Comparison of ENCODE assay signal across 1 cellular context in the genomic region with DNA sequence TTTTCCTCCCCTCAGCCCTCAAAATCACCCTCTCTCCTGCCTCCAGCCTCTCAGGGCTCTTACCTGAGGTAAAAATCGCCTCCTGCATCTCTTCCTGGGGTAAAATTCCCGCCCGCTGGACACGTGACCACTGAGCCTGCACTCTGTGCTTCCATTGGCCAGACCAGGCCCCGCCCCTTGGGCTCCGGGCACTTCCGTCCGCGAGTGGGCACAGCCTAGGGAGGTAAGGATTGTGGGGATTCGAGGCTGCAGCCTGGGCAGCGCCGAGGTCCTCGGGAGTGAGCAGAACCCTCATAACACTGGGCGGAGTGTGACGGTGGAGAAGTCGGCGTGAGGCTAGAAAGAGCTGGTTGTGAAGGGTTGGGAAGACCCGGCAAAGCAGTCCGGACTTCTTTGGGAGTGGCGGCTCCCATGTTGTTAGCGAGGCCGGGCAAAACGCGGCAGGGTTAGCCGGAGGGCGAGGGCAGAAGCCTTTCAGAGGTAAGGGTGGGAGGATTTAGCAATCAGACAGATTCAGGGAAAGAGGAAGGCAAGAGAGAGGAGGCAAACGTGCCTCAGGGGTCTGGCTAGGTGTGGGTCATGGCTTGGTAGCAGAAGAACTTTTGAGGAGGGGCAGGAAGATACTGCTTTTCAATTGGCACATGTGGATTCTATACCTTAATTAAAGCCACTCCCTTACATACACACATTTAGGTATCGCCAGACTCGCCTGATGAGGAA.
TF ChIP-seq lines count a peak whose summit lies in the region.

A gene (minus strand): TSS at position 101 of the 720 bp plus-strand sequence. CDS start 3,519 bp downstream, outside the sequence.

TF ChIP-seq in IMR-90, 13 proteins besides CTCF, POLR2A, EP300 and RAD21 (continued from another document):
- TF ChIP-seq MXI1 (IDR thresholded peaks at IDR 0.05; ENCODE audit: borderline replicate concordance, low read depth, low read length) = no peak
- no peak for TF ChIP-seq MAFK (IDR thresholded peaks at IDR 0.05; ENCODE audit: low read depth, low read length)
TF ChIP-seq in IMR-90: peak in this region for 0.
